Comparison of ENCODE assay signal across 35 cellular contexts in the genomic region with DNA sequence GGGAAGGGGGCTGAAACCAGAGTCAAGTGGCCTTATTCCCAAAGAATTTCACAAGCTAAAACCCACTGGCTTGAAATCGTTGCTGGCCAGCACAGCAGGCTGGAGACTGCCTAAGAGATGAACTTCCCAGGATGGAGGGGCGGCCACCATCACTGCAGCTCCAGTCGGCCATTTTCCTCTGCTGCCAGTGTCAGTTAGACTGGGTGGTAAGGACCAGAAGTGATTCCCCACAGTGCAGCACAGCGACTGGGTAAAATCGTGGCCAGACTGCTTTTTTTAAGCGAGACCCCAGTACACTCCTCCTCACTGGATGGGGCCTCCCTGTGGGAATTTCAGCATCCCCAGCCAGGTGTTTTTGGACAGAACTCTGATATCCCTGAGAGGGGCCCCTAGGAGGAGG.
"Had no signal": no experiment of that assay in that cellular context is flagged by ENCODE, and none has a peak within 500 bp of the region (broad histone marks: within the 10 kb centered on the region; RNA-seq: fewer than 3 reads in every experiment).

No MANE protein-coding gene starts in this region.

- H3K36me3 ChIP-seq: MG63 had no signal

- H3K4me3 ChIP-seq: MG63 had no signal

- H3K9me3 ChIP-seq: MG63 had no signal

- H3K9ac ChIP-seq: KMS-11 had no signal

- DNase-seq: Karpas-422, Kasumi-1, KBM-7, KG1, MG63, MM.1S, MV-4-11, NCI-H1048, NCI-H1092, NCI-H1092 treated with DMSO at 0.1 percent for 48 hours, NCI-H1105, NCI-H1105 treated with DMSO at 0.1 percent for 48 hours, NCI-H1417, NCI-H1417 treated with DMSO at 0.1 percent for 48 hours, NCI-H1436, NCI-H1436 treated with DMSO at 0.1 percent for 48 hours, NCI-H146, NCI-H1694 treated with DMSO at 0.1 percent for 48 hours, NCI-H187, NCI-H187 treated with DMSO at 0.1 percent for 48 hours, NCI-H1930, NCI-H2029, NCI-H2029 treated with DMSO at 0.1 percent for 48 hours, NCI-H2081, NCI-H2081 treated with DMSO at 0.1 percent for 48 hours, NCI-H2107, NCI-H2171, NCI-H2171 treated with DMSO at 0.1 percent for 48 hours, NCI-H2227 treated with DMSO at 0.1 percent for 48 hours, NCI-H226, NCI-H345, NCI-H446, NCI-H446 treated with DMSO at 0.1 percent for 48 hours, NCI-H510A had no signal

- H3K27me3 ChIP-seq: MG63 had no signal

- H3K4me2 ChIP-seq: KMS-11 had no signal

- H3K27ac ChIP-seq: KMS-11 had no signal
